2 cellular contexts compared by ENCODE assay signal in genomic region chr1:1599919-1600860, GRCh38.
TF ChIP-seq lines count a peak whose summit lies in the region.

FNDC10 (minus strand) TSS chr1:1600135; CDS start chr1:1600015, 120 bp downstream.

TF ChIP-seq in GM12878, 131 proteins besides CTCF, POLR2A, EP300 and RAD21 (continued from another document):
- no peak for TF ChIP-seq HSF1 (IDR thresholded peaks at IDR 0.05; ENCODE audit: low read depth, low read length)

TF ChIP-seq in HepG2, 621 proteins besides CTCF, POLR2A, EP300 and RAD21 (continues in another document):
- TF ChIP-seq NFAT5 (CRISPR knock-in tag; IDR thresholded peaks at IDR 0.05) = no peak
- no peak for TF ChIP-seq PATZ1 (CRISPR knock-in tag; IDR thresholded peaks at IDR 0.05)
- no peak for TF ChIP-seq RNF219 (CRISPR knock-in tag; IDR thresholded peaks at IDR 0.05)
- TF ChIP-seq, protein P1, sequence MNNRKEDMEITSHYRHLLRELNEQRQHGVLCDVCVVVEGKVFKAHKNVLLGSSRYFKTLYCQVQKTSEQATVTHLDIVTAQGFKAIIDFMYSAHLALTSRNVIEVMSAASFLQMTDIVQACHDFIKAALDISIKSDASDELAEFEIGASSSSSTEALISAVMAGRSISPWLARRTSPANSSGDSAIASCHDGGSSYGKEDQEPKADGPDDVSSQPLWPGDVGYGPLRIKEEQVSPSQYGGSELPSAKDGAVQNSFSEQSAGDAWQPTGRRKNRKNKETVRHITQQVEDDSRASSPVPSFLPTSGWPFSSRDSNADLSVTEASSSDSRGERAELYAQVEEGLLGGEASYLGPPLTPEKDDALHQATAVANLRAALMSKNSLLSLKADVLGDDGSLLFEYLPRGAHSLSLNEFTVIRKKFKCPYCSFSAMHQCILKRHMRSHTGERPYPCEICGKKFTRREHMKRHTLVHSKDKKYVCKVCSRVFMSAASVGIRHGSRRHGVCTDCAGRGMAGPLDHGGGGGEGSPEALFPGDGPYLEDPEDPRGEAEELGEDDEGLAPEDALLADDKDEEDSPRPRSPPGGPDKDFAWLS (CRISPR knock-in tag; IDR thresholded peaks at IDR 0.05; ENCODE audit: borderline replicate concordance) = no peak
- TF ChIP-seq ZNF768 (CRISPR knock-in tag; IDR thresholded peaks at IDR 0.05) = peak; percentile 26; the same call in 1 of the 2 replicates
- TF ChIP-seq, protein P2, sequence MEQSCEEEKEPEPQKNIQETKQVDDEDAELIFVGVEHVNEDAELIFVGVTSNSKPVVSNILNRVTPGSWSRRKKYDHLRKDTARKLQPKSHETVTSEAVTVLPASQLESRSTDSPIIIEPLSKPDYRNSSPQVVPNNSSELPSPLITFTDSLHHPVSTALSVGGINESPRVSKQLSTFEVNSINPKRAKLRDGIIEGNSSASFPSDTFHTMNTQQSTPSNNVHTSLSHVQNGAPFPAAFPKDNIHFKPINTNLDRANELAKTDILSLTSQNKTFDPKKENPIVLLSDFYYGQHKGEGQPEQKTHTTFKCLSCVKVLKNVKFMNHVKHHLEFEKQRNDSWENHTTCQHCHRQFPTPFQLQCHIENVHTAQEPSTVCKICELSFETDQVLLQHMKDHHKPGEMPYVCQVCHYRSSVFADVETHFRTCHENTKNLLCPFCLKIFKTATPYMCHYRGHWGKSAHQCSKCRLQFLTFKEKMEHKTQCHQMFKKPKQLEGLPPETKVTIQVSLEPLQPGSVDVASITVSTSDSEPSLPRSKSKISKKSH (CRISPR knock-in tag; IDR thresholded peaks at IDR 0.05; ENCODE audit: borderline replicate concordance) = 0 out of 2 replicates have a peak, but pooled peaks have one; percentile 33
- TF ChIP-seq, protein P3, sequence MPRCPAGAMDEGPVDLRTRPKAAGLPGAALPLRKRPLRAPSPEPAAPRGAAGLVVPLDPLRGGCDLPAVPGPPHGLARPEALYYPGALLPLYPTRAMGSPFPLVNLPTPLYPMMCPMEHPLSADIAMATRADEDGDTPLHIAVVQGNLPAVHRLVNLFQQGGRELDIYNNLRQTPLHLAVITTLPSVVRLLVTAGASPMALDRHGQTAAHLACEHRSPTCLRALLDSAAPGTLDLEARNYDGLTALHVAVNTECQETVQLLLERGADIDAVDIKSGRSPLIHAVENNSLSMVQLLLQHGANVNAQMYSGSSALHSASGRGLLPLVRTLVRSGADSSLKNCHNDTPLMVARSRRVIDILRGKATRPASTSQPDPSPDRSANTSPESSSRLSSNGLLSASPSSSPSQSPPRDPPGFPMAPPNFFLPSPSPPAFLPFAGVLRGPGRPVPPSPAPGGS (CRISPR knock-in tag; IDR thresholded peaks at IDR 0.05) = peak; percentile 16; the same call in 1 of the 2 replicates
- no peak for TF ChIP-seq ZNF318 (CRISPR knock-in tag; IDR thresholded peaks at IDR 0.05)
- TF ChIP-seq, protein P4, sequence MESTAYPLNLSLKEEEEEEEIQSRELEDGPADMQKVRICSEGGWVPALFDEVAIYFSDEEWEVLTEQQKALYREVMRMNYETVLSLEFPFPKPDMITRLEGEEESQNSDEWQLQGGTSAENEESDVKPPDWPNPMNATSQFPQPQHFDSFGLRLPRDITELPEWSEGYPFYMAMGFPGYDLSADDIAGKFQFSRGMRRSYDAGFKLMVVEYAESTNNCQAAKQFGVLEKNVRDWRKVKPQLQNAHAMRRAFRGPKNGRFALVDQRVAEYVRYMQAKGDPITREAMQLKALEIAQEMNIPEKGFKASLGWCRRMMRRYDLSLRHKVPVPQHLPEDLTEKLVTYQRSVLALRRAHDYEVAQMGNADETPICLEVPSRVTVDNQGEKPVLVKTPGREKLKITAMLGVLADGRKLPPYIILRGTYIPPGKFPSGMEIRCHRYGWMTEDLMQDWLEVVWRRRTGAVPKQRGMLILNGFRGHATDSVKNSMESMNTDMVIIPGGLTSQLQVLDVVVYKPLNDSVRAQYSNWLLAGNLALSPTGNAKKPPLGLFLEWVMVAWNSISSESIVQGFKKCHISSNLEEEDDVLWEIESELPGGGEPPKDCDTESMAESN (CRISPR knock-in tag; conservative IDR thresholded peaks at IDR 0.05) = no peak
- 0 out of 2 replicates have a peak, but pooled peaks have one; percentile 26 for TF ChIP-seq ZNF451 (CRISPR knock-in tag; IDR thresholded peaks at IDR 0.05)
- TF ChIP-seq, protein P5, sequence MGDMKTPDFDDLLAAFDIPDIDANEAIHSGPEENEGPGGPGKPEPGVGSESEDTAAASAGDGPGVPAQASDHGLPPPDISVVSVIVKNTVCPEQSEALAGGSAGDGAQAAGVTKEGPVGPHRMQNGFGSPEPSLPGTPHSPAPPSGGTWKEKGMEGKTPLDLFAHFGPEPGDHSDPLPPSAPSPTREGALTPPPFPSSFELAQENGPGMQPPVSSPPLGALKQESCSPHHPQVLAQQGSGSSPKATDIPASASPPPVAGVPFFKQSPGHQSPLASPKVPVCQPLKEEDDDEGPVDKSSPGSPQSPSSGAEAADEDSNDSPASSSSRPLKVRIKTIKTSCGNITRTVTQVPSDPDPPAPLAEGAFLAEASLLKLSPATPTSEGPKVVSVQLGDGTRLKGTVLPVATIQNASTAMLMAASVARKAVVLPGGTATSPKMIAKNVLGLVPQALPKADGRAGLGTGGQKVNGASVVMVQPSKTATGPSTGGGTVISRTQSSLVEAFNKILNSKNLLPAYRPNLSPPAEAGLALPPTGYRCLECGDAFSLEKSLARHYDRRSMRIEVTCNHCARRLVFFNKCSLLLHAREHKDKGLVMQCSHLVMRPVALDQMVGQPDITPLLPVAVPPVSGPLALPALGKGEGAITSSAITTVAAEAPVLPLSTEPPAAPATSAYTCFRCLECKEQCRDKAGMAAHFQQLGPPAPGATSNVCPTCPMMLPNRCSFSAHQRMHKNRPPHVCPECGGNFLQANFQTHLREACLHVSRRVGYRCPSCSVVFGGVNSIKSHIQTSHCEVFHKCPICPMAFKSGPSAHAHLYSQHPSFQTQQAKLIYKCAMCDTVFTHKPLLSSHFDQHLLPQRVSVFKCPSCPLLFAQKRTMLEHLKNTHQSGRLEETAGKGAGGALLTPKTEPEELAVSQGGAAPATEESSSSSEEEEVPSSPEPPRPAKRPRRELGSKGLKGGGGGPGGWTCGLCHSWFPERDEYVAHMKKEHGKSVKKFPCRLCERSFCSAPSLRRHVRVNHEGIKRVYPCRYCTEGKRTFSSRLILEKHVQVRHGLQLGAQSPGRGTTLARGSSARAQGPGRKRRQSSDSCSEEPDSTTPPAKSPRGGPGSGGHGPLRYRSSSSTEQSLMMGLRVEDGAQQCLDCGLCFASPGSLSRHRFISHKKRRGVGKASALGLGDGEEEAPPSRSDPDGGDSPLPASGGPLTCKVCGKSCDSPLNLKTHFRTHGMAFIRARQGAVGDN (CRISPR knock-in tag; IDR thresholded peaks at IDR 0.05) = peak; percentile 70
- no peak for TF ChIP-seq FOXM1 (CRISPR knock-in tag; IDR thresholded peaks at IDR 0.05)
- no peak for TF ChIP-seq YY1 (IDR thresholded peaks at IDR 0.05; ENCODE audit: insufficient read depth, insufficient replicate concordance, low read depth, low read length)
- TF ChIP-seq ZNF879 (CRISPR knock-in tag; IDR thresholded peaks at IDR 0.05) = no peak
